Comparison of ENCODE assay signal across 9 cellular contexts in the genomic region with DNA sequence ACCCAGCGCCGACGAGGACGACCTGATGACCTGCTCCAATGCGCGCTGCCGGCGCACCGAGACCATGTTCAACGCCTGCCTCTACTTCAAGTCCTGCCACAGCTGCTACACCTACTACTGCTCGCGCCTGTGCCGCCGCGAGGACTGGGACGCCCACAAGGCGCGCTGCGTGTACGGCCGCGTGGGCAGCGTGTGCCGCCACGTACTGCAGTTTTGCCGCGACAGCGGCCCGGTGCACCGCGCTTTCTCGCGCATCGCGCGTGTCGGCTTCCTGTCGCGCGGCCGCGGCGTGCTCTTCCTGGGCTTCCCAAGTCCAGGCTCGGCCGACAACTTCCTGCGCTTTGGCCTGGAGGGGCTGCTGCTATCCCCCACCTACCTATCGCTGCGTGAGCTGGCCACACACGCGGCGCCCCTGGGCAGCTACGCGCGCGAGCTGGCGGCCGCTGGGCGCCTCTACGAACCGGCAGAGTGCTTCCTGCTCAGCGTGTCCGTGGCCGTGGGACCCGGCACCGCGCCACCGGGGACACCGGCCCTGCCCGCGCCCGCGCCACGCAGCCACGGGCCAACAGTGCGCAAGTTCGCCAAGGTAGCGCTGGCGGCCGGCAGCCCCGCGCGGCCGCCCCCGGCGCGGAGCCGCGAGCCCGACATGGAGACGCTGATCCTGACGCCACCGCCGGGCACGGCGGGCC. TPM values are rescaled to one million over a fixed set of nuclear protein-coding genes. Genes with fewer than 3 reads are reported as not detected.
A peak's percentile ranks its signal among the peaks of the same experiment; 100 is the strongest.
DNase-seq lines count a peak whose midpoint lies in the region; ATAC-seq and TF ChIP-seq lines count a peak whose summit lies in the region.
"Had no signal": no experiment of that assay in that cellular context is flagged by ENCODE, and none has a peak within 500 bp of the region (broad histone marks: within the 10 kb centered on the region; RNA-seq: fewer than 3 reads in every experiment).

No MANE protein-coding gene starts in this region.

- H3K4me2 ChIP-seq in smooth muscle cell: peak overlapping the region; percentile 100

- no peak overlapping the region for H2AFZ ChIP-seq in smooth muscle cell (ENCODE audit: low read depth)

- peaks cover 17% of the 10 kb centered on the region for H3K27me3 Mint-ChIP-seq in activated CD4-positive, alpha-beta T cell treated with anti-CD3 and anti-CD28 coated beads, Interleukin-2, amount 10 ng/mL, durations not matched to agents 7 days and 5 days

- H4K20me1 ChIP-seq in smooth muscle cell (ENCODE audit: low read depth): peaks cover 20% of the 10 kb centered on the region

- DNase-seq in activated CD4-positive, alpha-beta T cell treated with anti-CD3 and anti-CD28 coated beads, Interleukin-2, amount 10 ng/mL, durations not matched to agents 7 days and 5 days: no peak
- DNase-seq in activated CD4-positive, alpha-beta T cell treated with anti-CD3 and anti-CD28 coated beads, Interleukin-2, amount 50 U/mL, for 48 hours: no peak
- DNase-seq in RWPE1 (ENCODE audit: low spot score) (no peak), epithelial cell of proximal tubule (ENCODE audit: low read depth) (no peak), smooth muscle cell (lab: John Stamatoyannopoulos, UW; ENCODE audit: unreplicated experiment) (no peak), SHP77 treated with DMSO at 0.1 percent for 48 hours (lab: John Stamatoyannopoulos, UW) (no peak), DMS153 (lab: John Stamatoyannopoulos, UW) (no peak)
- DNase-seq: T-helper 9 cell had no signal

- peaks cover 27% of the 10 kb centered on the region for H3K4me1 Mint-ChIP-seq in activated CD4-positive, alpha-beta T cell treated with anti-CD3 and anti-CD28 coated beads, Interleukin-2, amount 10 ng/mL, durations not matched to agents 7 days and 5 days

- POLR2A ChIA-PET in activated CD4-positive, alpha-beta T cell treated with anti-CD3 and anti-CD28 coated beads, Interleukin-2, amount 10 ng/mL, durations not matched to agents 7 days and 5 days (lab: Charles Lee): no interaction called here
- POLR2A ChIA-PET in RWPE1 (lab: Yijun Ruan, JAX; ENCODE audit: low non-redundant PET): interaction anchor here (0.7 kb wide), 1 partner anchor 32 kb away, joined by 3 read pairs; no protein-coding TSS in a partner anchor

- WGBS in smooth muscle cell (ENCODE audit: low lambda C conversion rate): 18% methylated on average over 92 of the region's 95 CpGs

- no peak overlapping the region for H3K9ac ChIP-seq in smooth muscle cell (ENCODE audit: low read depth)

- H3K36me3 Mint-ChIP-seq in activated CD4-positive, alpha-beta T cell treated with anti-CD3 and anti-CD28 coated beads, Interleukin-2, amount 10 ng/mL, durations not matched to agents 7 days and 5 days (ENCODE audit: low read depth): peaks cover 3% of the 10 kb centered on the region

- no peak for TF ChIP-seq CTCF in RWPE1 (conservative IDR thresholded peaks at IDR 0.05; ENCODE audit: low read depth)
- no peak for TF ChIP-seq CTCF in epithelial cell of proximal tubule (conservative IDR thresholded peaks at IDR 0.05; ENCODE audit: low read depth, low read length)
- TF ChIP-seq CTCF in smooth muscle cell (IDR thresholded peaks at IDR 0.05; ENCODE audit: borderline replicate concordance, insufficient read depth, poor library complexity, severe bottlenecking): no peak

- H3K27me3 ChIP-seq in smooth muscle cell (ENCODE audit: low read depth): no peaks in the 10 kb centered on the region

- H3K4me1 ChIP-seq in smooth muscle cell (ENCODE audit: low read depth): peaks cover 16% of the 10 kb centered on the region

- peaks cover 5% of the 10 kb centered on the region for H3F3A ChIP-seq in smooth muscle cell (ENCODE audit: low read depth)

- no peaks in the 10 kb centered on the region for H3K9me3 ChIP-seq in smooth muscle cell (replicated peaks; ENCODE audit: low read depth)

- H3K27ac ChIP-seq in RWPE1: peak overlapping the region; percentile 98
- H3K27ac ChIP-seq in smooth muscle cell (ENCODE audit: low read depth): peak overlapping the region; percentile 86

- no peak overlapping the region for H3K4me3 Mint-ChIP-seq in activated CD4-positive, alpha-beta T cell treated with anti-CD3 and anti-CD28 coated beads, Interleukin-2, amount 10 ng/mL, durations not matched to agents 7 days and 5 days

- no peak for ATAC-seq in HG02885 (IDR thresholded peaks at IDR 0.05; ENCODE audit: poor library complexity, unreplicated experiment)

- CTCF ChIA-PET in activated CD4-positive, alpha-beta T cell treated with anti-CD3 and anti-CD28 coated beads, Interleukin-2, amount 10 ng/mL, durations not matched to agents 7 days and 5 days (lab: Charles Lee): interaction anchor here (0.9 to 2.5 kb wide), 5 partner anchors 18 to 200 kb away, joined by 3 to 8 read pairs (median 3); partner anchors contain the start of genes NPDC1 and TRAF2
- CTCF ChIA-PET in RWPE1 (lab: Yijun Ruan, JAX): interaction anchor here (2.0 kb wide), 1 partner anchor 189 kb away, joined by 9 read pairs; no protein-coding TSS in a partner anchor

- peaks cover 14% of the 10 kb centered on the region for H3K79me2 ChIP-seq in smooth muscle cell (ENCODE audit: low read depth)

- H3K4me3 ChIP-seq in epithelial cell of proximal tubule (ENCODE audit: low read depth, low read length): peak overlapping the region; percentile 38
- H3K4me3 ChIP-seq in smooth muscle cell: peak overlapping the region; percentile 93

- H3K27ac Mint-ChIP-seq in activated CD4-positive, alpha-beta T cell treated with anti-CD3 and anti-CD28 coated beads, Interleukin-2, amount 10 ng/mL, durations not matched to agents 7 days and 5 days: peak overlapping the region; percentile 62

- H3K36me3 ChIP-seq in smooth muscle cell (ENCODE audit: low read depth): no peaks in the 10 kb centered on the region

- H3K9me3 Mint-ChIP-seq in activated CD4-positive, alpha-beta T cell treated with anti-CD3 and anti-CD28 coated beads, Interleukin-2, amount 10 ng/mL, durations not matched to agents 7 days and 5 days: no peaks in the 10 kb centered on the region

RNA-seq across cellular contexts. Expression of gene PHPT1, which starts 2.7 kb away (rescaled TPM):
- 10 to 100 TPM; 90.1 to 99.4 TPM for total RNA-seq in activated CD4-positive, alpha-beta T cell treated with anti-CD3 and anti-CD28 coated beads, Interleukin-2, amount 10 ng/mL, durations not matched to agents 7 days and 5 days
- total RNA-seq in epithelial cell of proximal tubule (101 and 114 TPM in 2 replicates), smooth muscle cell (110 and 173 TPM in 2 replicates)
- polyA plus RNA-seq in smooth muscle cell: 381 and 435 TPM in 2 replicates

RNA-seq across cellular contexts. Expression of gene AJM1, which starts 4.2 kb away (rescaled TPM):
- 1 to 10 TPM; 4.0 to 4.1 TPM for total RNA-seq in activated CD4-positive, alpha-beta T cell treated with anti-CD3 and anti-CD28 coated beads, Interleukin-2, amount 10 ng/mL, durations not matched to agents 7 days and 5 days
- total RNA-seq in epithelial cell of proximal tubule: 0.51 and 2.2 TPM in 2 replicates
- total RNA-seq in smooth muscle cell: 1.2 and 1.8 TPM in 2 replicates
- 2.9 and 3.7 TPM in 2 replicates for polyA plus RNA-seq in smooth muscle cell

RNA-seq across cellular contexts. Expression of gene MAMDC4, which starts 5.6 kb away (rescaled TPM):
- 10 to 100 TPM; 12.4 to 14.4 TPM for total RNA-seq in activated CD4-positive, alpha-beta T cell treated with anti-CD3 and anti-CD28 coated beads, Interleukin-2, amount 10 ng/mL, durations not matched to agents 7 days and 5 days
- total RNA-seq in epithelial cell of proximal tubule (1.2 and 4.8 TPM in 2 replicates), smooth muscle cell (3.8 TPM in 2 replicates)
- 7.5 and 8.0 TPM in 2 replicates for polyA plus RNA-seq in smooth muscle cell

RNA-seq across cellular contexts. Expression of gene EDF1, which starts 19.6 kb away (rescaled TPM):
- 100 to 1,000 TPM; 290 to 291 TPM for total RNA-seq in activated CD4-positive, alpha-beta T cell treated with anti-CD3 and anti-CD28 coated beads, Interleukin-2, amount 10 ng/mL, durations not matched to agents 7 days and 5 days
- total RNA-seq in epithelial cell of proximal tubule (403 and 419 TPM in 2 replicates), smooth muscle cell (304 and 306 TPM in 2 replicates)
- polyA plus RNA-seq in smooth muscle cell: 492 and 548 TPM in 2 replicates

RNA-seq across cellular contexts. Expression of gene RABL6, which starts 38.8 kb away (rescaled TPM):
- 100 to 1,000 TPM in 1 of 2 experiments, 10 to 100 TPM in 1; 95.5 to 109 TPM for total RNA-seq in activated CD4-positive, alpha-beta T cell treated with anti-CD3 and anti-CD28 coated beads, Interleukin-2, amount 10 ng/mL, durations not matched to agents 7 days and 5 days
- total RNA-seq in epithelial cell of proximal tubule (114 and 160 TPM in 2 replicates), smooth muscle cell (41.5 and 54.3 TPM in 2 replicates)
- polyA plus RNA-seq in smooth muscle cell: 81.6 and 97.2 TPM in 2 replicates
